ENCODE assay signal across 1 cellular context in genomic region chr5:89847743-89848142, GRCh38.
TF ChIP-seq lines count a peak whose summit lies in the region.

No MANE protein-coding gene starts in this region.

TF ChIP-seq in IMR-90, 13 proteins besides CTCF, POLR2A, EP300 and RAD21 (continued from another document):
- TF ChIP-seq FOS (IDR thresholded peaks at IDR 0.05; ENCODE audit: low read depth, low read length): no peak
- no peak for TF ChIP-seq MAZ (IDR thresholded peaks at IDR 0.05; ENCODE audit: borderline replicate concordance, low read depth, low read length)
- no peak for TF ChIP-seq RFX5 (IDR thresholded peaks at IDR 0.05; ENCODE audit: low read depth, low read length)
- TF ChIP-seq NFE2L2 (IDR thresholded peaks at IDR 0.05; ENCODE audit: low read depth, low read length): no peak
- TF ChIP-seq MAFK (IDR thresholded peaks at IDR 0.05; ENCODE audit: low read depth, low read length): no peak
- TF ChIP-seq RCOR1 (IDR thresholded peaks at IDR 0.05; ENCODE audit: insufficient replicate concordance, low read length): no peak
- no peak for TF ChIP-seq BHLHE40 (IDR thresholded peaks at IDR 0.05; ENCODE audit: low read depth, low read length)
TF ChIP-seq in IMR-90: peak in this region for 0.
